In the genomic region with DNA sequence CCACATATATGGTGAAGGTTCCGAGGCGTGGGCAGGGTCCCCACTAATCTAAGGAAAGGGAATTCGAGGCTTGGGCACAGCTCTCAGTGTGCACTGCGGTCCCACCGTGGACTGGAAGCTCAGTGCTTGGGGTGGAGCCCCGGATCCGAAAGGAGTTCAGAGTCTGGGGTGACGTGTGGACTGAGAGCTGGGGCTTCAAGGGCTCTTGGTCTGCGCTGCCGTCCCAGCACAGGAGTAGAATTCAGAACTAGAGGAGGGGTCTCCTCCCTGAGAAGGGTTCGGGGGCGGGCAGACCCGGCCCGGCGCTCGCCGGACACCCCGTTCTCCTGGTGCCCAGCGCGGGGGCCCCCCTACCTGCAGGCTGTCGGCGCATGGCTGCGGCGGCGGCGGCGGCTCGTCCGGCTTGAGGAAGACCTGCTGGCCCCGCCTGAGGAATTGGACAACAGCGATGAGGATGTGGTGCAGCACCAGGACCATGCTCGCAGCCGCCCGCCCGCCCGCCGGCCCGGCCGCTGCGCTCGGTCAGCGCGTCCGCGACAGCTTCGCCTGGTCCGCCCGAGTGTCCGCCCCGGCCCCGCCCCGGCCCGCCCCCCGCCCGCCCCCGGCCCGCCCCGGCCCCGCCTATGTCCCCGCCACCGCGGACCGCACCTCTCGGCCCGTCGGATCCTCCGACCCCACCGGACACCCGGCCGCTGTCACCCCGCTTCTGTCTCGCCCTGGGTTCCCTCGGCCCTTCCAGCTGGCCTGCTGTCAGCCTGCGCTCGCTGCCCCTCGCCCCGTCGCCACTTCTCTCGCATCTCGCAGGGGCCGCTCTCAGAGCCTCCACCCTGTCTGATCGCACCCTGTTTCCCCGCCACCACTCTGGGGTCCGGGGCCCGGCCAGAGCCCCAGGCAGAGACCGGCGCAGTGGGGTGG, we compare ENCODE assay signal across 8 cellular contexts. TPM values are rescaled to one million over a fixed set of nuclear protein-coding genes. Genes with fewer than 3 reads are reported as not detected.
DNase-seq lines count a peak whose midpoint lies in the region; ATAC-seq, FAIRE-seq and TF ChIP-seq lines count a peak whose summit lies in the region.

No MANE protein-coding gene starts in this region.

- H3K36me3 Mint-ChIP-seq in CD8-positive, alpha-beta T cell, result no peaks in the 10 kb centered on the region
- no peaks in the 10 kb centered on the region for H3K36me3 Mint-ChIP-seq in activated T-helper 2 cell treated with anti-CD3 and anti-CD28 coated beads, Interferon-gamma antibody, Interleukin-2, Interleukin-4, amounts not matched to agents 10 μg/mL and 5 μg/mL and 100 μg/mL, durations not matched to agents 14 hours and 24 hours and 36 hours (ENCODE audit: low read depth)

- CTCF ChIA-PET in CD8-positive, alpha-beta T cell (lab: Charles Lee), result interaction anchor here (1.0 to 7.2 kb wide), 11 partner anchors 12 to 172 kb away, joined by 3 to 65 read pairs (median 5); no protein-coding TSS in a partner anchor

- peak in 1 of 7 experiments; percentile 11 for DNase-seq in CD8-positive, alpha-beta T cell
- DNase-seq in HTR-8/SVneo (ENCODE audit: insufficient read length, low spot score) (peak; percentile 77), Right ventricle myocardium superior (peak; percentile 64), NCI-H345 (lab: John Stamatoyannopoulos, UW) (no peak), GM19238 (ENCODE audit: insufficient read length, low spot score) (no peak), KG1 (lab: John Stamatoyannopoulos, UW) (no peak)
- DNase-seq in activated T-helper 2 cell treated with anti-CD3 and anti-CD28 coated beads, Interferon-gamma antibody, Interleukin-2, Interleukin-4, amounts not matched to agents 10 μg/mL and 5 μg/mL and 100 μg/mL, durations not matched to agents 14 hours and 24 hours and 36 hours (ENCODE audit: low spot score), result no peak

- H3K9ac ChIP-seq in parathyroid adenoma, result no peak overlapping the region

- H2AFZ ChIP-seq in parathyroid adenoma, result peak overlapping the region; percentile 76

- H3K27me3 ChIP-seq in CD8-positive, alpha-beta T cell (ENCODE audit: insufficient read depth, low read length), result peaks cover 8% of the 10 kb centered on the region
- no peaks in the 10 kb centered on the region for H3K27me3 ChIP-seq in parathyroid adenoma (ENCODE audit: control insufficient read depth, insufficient read depth, low read length)

- peak overlapping the region; percentile 62 for H3K4me2 ChIP-seq in parathyroid adenoma (ENCODE audit: low read length)

- no peaks in the 10 kb centered on the region for H3K79me2 ChIP-seq in parathyroid adenoma

- H3K4me1 ChIP-seq in CD8-positive, alpha-beta T cell (ENCODE audit: insufficient read depth, low read length), result peaks cover 3% of the 10 kb centered on the region
- H3K4me1 ChIP-seq in parathyroid adenoma, result no peaks in the 10 kb centered on the region

- no peaks in the 10 kb centered on the region for H3K9me3 ChIP-seq in CD8-positive, alpha-beta T cell (ENCODE audit: low read length)
- no peaks in the 10 kb centered on the region for H3K9me3 ChIP-seq in parathyroid adenoma (ENCODE audit: control insufficient read depth, low read length)

- H3K36me3 ChIP-seq in CD8-positive, alpha-beta T cell (ENCODE audit: insufficient read depth, low read length), result no peaks in the 10 kb centered on the region
- H3K36me3 ChIP-seq in parathyroid adenoma (ENCODE audit: control insufficient read depth, insufficient read depth, low read length), result no peaks in the 10 kb centered on the region

- no peaks in the 10 kb centered on the region for H3K9me3 Mint-ChIP-seq in CD8-positive, alpha-beta T cell
- no peaks in the 10 kb centered on the region for H3K9me3 Mint-ChIP-seq in activated T-helper 2 cell treated with anti-CD3 and anti-CD28 coated beads, Interferon-gamma antibody, Interleukin-2, Interleukin-4, amounts not matched to agents 10 μg/mL and 5 μg/mL and 100 μg/mL, durations not matched to agents 14 hours and 24 hours and 36 hours

- H3K4me3 ChIP-seq in CD8-positive, alpha-beta T cell (ENCODE audit: low read depth, low read length), result peak overlapping the region; percentile 54
- peak overlapping the region; percentile 40 for H3K4me3 ChIP-seq in parathyroid adenoma (ENCODE audit: low read depth, low read length)

- peaks cover 2% of the 10 kb centered on the region for H3K4me1 Mint-ChIP-seq in CD8-positive, alpha-beta T cell (ENCODE audit: low read depth)
- H3K4me1 Mint-ChIP-seq in activated T-helper 2 cell treated with anti-CD3 and anti-CD28 coated beads, Interferon-gamma antibody, Interleukin-2, Interleukin-4, amounts not matched to agents 10 μg/mL and 5 μg/mL and 100 μg/mL, durations not matched to agents 14 hours and 24 hours and 36 hours (ENCODE audit: low read depth), result no peaks in the 10 kb centered on the region

- FAIRE-seq in HTR-8/SVneo (lab: Jason Lieb, UNC), result peak; percentile 13

- no peak for TF ChIP-seq CTCF in CD8-positive, alpha-beta T cell (IDR thresholded peaks at IDR 0.05)
- TF ChIP-seq CTCF in parathyroid adenoma (IDR thresholded peaks at IDR 0.05), result no peak

- intact Hi-C loops in CD8-positive, alpha-beta T cell (cut with DNase I, micrococcal nuclease), result no loop called here
- intact Hi-C loops in activated T-helper 2 cell treated with anti-CD3 and anti-CD28 coated beads, Interferon-gamma antibody, Interleukin-2, Interleukin-4, amounts not matched to agents 10 μg/mL and 5 μg/mL and 100 μg/mL, durations not matched to agents 14 hours and 24 hours and 36 hours (cut with micrococcal nuclease), result no loop called here
- intact Hi-C loops in Right ventricle myocardium superior (cut with DNase I), result loop anchor here (10.0 kb wide), 1 partner anchor 157 kb away; no protein-coding TSS in a partner anchor

- peak; percentile 13 for ATAC-seq in CD8-positive, alpha-beta T cell
- peak; percentile 85 for ATAC-seq in Right ventricle myocardium superior (ENCODE audit: poor library complexity)

- H3K27ac ChIP-seq in CD8-positive, alpha-beta T cell (ENCODE audit: low read depth, low read length), result no peak overlapping the region
- no peak overlapping the region for H3K27ac ChIP-seq in parathyroid adenoma

- no peak overlapping the region for H3K27ac Mint-ChIP-seq in CD8-positive, alpha-beta T cell
- no peak overlapping the region for H3K27ac Mint-ChIP-seq in activated T-helper 2 cell treated with anti-CD3 and anti-CD28 coated beads, Interferon-gamma antibody, Interleukin-2, Interleukin-4, amounts not matched to agents 10 μg/mL and 5 μg/mL and 100 μg/mL, durations not matched to agents 14 hours and 24 hours and 36 hours

- peaks cover 11% of the 10 kb centered on the region for H3K27me3 Mint-ChIP-seq in CD8-positive, alpha-beta T cell (ENCODE audit: low read depth)
- H3K27me3 Mint-ChIP-seq in activated T-helper 2 cell treated with anti-CD3 and anti-CD28 coated beads, Interferon-gamma antibody, Interleukin-2, Interleukin-4, amounts not matched to agents 10 μg/mL and 5 μg/mL and 100 μg/mL, durations not matched to agents 14 hours and 24 hours and 36 hours (ENCODE audit: low read depth), result peaks cover 11% of the 10 kb centered on the region

- H3K4me3 Mint-ChIP-seq in CD8-positive, alpha-beta T cell, result peak overlapping the region; percentile 77
- peak overlapping the region; percentile 33 for H3K4me3 Mint-ChIP-seq in activated T-helper 2 cell treated with anti-CD3 and anti-CD28 coated beads, Interferon-gamma antibody, Interleukin-2, Interleukin-4, amounts not matched to agents 10 μg/mL and 5 μg/mL and 100 μg/mL, durations not matched to agents 14 hours and 24 hours and 36 hours (ENCODE audit: low read depth)

- POLR2A ChIA-PET in CD8-positive, alpha-beta T cell (lab: Charles Lee), result no interaction called here

RNA-seq across cellular contexts. Expression of gene PDE2A, which starts 32.1 kb away (rescaled TPM):
- total RNA-seq in CD8-positive, alpha-beta T cell, result 1 to 10 TPM; 3.8 to 4.2 TPM
- total RNA-seq in activated T-helper 2 cell treated with anti-CD3 and anti-CD28 coated beads, Interferon-gamma antibody, Interleukin-2, Interleukin-4, amounts not matched to agents 10 μg/mL and 5 μg/mL and 100 μg/mL, durations not matched to agents 14 hours and 24 hours and 36 hours, result 0.44 and 0.62 TPM in 2 replicates
- 38.5 TPM for total RNA-seq in Right ventricle myocardium superior

Comparison
In these comparisons a context has a peak if more than half of its experiments do, and no peak if none do; other contexts are left out.
1. DNase-seq: peak in HTR-8/SVneo (single experiment) and Right ventricle myocardium superior (single experiment); none in activated T-helper 2 cell treated with anti-CD3 and anti-CD28 coated beads, Interferon-gamma antibody, Interleukin-2, Interleukin-4, amounts not matched to agents 10 μg/mL and 5 μg/mL and 100 μg/mL, durations not matched to agents 14 hours and 24 hours and 36 hours (single experiment), NCI-H345 (single experiment), GM19238 (single experiment) and KG1 (single experiment).